25 cellular contexts compared by ENCODE assay signal in the genomic region with DNA sequence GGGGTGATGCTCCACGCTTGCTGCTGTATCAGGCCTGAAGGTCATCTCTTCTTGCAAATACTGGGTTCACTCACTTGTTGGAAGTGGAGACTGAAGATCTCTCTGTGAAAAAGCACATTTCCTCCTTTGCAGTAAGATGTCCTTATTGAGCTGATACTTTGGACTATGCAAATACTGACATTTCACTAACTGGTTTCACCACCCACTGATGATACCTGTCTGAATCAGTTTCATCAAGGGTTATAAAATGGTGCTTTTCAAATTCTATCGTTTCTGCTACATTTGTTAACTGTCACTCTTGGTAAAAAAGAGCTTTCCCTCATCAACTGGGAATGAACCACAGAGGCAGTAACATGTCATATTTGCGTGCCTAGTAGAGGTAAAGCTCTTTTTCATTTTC. TPM values are rescaled to one million over a fixed set of nuclear protein-coding genes. Genes with fewer than 3 reads are reported as not detected.
DNase-seq lines count a peak whose midpoint lies in the region; ATAC-seq, FAIRE-seq and TF ChIP-seq lines count a peak whose summit lies in the region.
"Had no signal": no experiment of that assay in that cellular context is flagged by ENCODE, and none has a peak within 500 bp of the region (broad histone marks: within the 10 kb centered on the region; RNA-seq: fewer than 3 reads in every experiment).

No MANE protein-coding gene starts in this region.

- H3K9ac ChIP-seq in mesendoderm (ENCODE audit: low read length), result no peak overlapping the region

- peaks cover 9% of the 10 kb centered on the region for H3K4me1 Mint-ChIP-seq in activated T-helper 2 cell treated with anti-CD3 and anti-CD28 coated beads, Interferon-gamma antibody, Interleukin-2, Interleukin-4, amounts not matched to agents 10 μg/mL and 5 μg/mL and 100 μg/mL, durations not matched to agents 14 hours and 24 hours and 36 hours (ENCODE audit: low read depth)
- H3K4me1 Mint-ChIP-seq: nephron progenitor cell had no signal

- intact Hi-C loops in activated T-helper 2 cell treated with anti-CD3 and anti-CD28 coated beads, Interferon-gamma antibody, Interleukin-2, Interleukin-4, amounts not matched to agents 10 μg/mL and 5 μg/mL and 100 μg/mL, durations not matched to agents 14 hours and 24 hours and 36 hours (cut with micrococcal nuclease), result loop anchor here (2.0 kb wide), 1 partner anchor 35 kb away; a partner anchor contains a TSS
- intact Hi-C loops in PC-9 (cut with micrococcal nuclease; ENCODE audit: unreplicated experiment), result no loop called here

- peak overlapping the region; percentile 58 for H3K27ac Mint-ChIP-seq in activated T-helper 2 cell treated with anti-CD3 and anti-CD28 coated beads, Interferon-gamma antibody, Interleukin-2, Interleukin-4, amounts not matched to agents 10 μg/mL and 5 μg/mL and 100 μg/mL, durations not matched to agents 14 hours and 24 hours and 36 hours
- H3K27ac Mint-ChIP-seq: nephron progenitor cell had no signal

- no peak overlapping the region for H2BK15ac ChIP-seq in mesendoderm (replicated peaks; ENCODE audit: low read depth)

- no peaks in the 10 kb centered on the region for H3K4me1 ChIP-seq in PC-9 (replicated peaks; ENCODE audit: insufficient read depth)
- H3K4me1 ChIP-seq in mesendoderm (ENCODE audit: control insufficient read depth, low read depth, low read length), result no peaks in the 10 kb centered on the region
- H3K4me1 ChIP-seq: adrenal gland, foreskin keratinocyte, suprapubic skin had no signal

- no peaks in the 10 kb centered on the region for H3K9me3 ChIP-seq in PC-9 (ENCODE audit: insufficient read depth, low read depth)
- H3K9me3 ChIP-seq: adrenal gland, Caco-2, suprapubic skin had no signal

- no TSS peak for BruUV-seq in PC-9 (replicated peaks; lab: Mats Ljungman, UMichigan)

- peak; percentile 93 for FAIRE-seq in GM12891 (lab: Jason Lieb, UNC)
- FAIRE-seq: bronchial epithelial cell, TTC549 had no signal

- H2BK120ac ChIP-seq in mesendoderm (ENCODE audit: low read depth, low read length), result no peak overlapping the region

- no peak overlapping the region for H4K8ac ChIP-seq in mesendoderm (ENCODE audit: low read depth, low read length)

- no peaks in the 10 kb centered on the region for H3K9me2 ChIP-seq in PC-9 (ENCODE audit: insufficient read depth)

- no peak overlapping the region for H3K4ac ChIP-seq in mesendoderm (ENCODE audit: low read depth, low read length)

- no peak overlapping the region for H2BK5ac ChIP-seq in mesendoderm (ENCODE audit: low read length)

- no peaks in the 10 kb centered on the region for H3K36me3 Mint-ChIP-seq in activated T-helper 2 cell treated with anti-CD3 and anti-CD28 coated beads, Interferon-gamma antibody, Interleukin-2, Interleukin-4, amounts not matched to agents 10 μg/mL and 5 μg/mL and 100 μg/mL, durations not matched to agents 14 hours and 24 hours and 36 hours (ENCODE audit: low read depth)

- no peak overlapping the region for H3K4me3 ChIP-seq in PC-9
- no peak overlapping the region for H3K4me3 ChIP-seq in mesendoderm (ENCODE audit: low read length)
- H3K4me3 ChIP-seq: adrenal gland, suprapubic skin had no signal

- H3K4me2 ChIP-seq in PC-9, result no peak overlapping the region
- H3K4me2 ChIP-seq in mesendoderm (ENCODE audit: low read length), result no peak overlapping the region

- POLR2A ChIA-PET in PC-9 (lab: Charles Lee; ENCODE audit: unreplicated experiment), result interaction anchor here (0.6 kb wide), 2 partner anchors 470 to 1167 kb away, joined by 3 to 5 read pairs; no protein-coding TSS in a partner anchor

- WGBS in mesendoderm (ENCODE audit: extremely low coverage, insufficient coverage, low lambda C conversion rate), result no CpG with 5 or more reads among the region's 3 CpGs

- TF ChIP-seq POLR2A in GM12891 (IDR thresholded peaks at IDR 0.05; ENCODE audit: low read depth, low read length), result no peak

- H3K4me3 Mint-ChIP-seq in activated T-helper 2 cell treated with anti-CD3 and anti-CD28 coated beads, Interferon-gamma antibody, Interleukin-2, Interleukin-4, amounts not matched to agents 10 μg/mL and 5 μg/mL and 100 μg/mL, durations not matched to agents 14 hours and 24 hours and 36 hours (ENCODE audit: low read depth), result no peak overlapping the region
- H3K4me3 Mint-ChIP-seq: nephron progenitor cell had no signal

- H3K27me3 ChIP-seq in PC-9 (ENCODE audit: insufficient read depth, low read depth) (no peaks in the 10 kb centered on the region), mesendoderm (ENCODE audit: insufficient read depth, low read length, poor library complexity) (no peaks in the 10 kb centered on the region)
- H3K27me3 ChIP-seq: adrenal gland, foreskin keratinocyte, suprapubic skin had no signal

- ATAC-seq in GM18517 (IDR thresholded peaks at IDR 0.05; ENCODE audit: unreplicated experiment), result peak; percentile 92
- peak; percentile 43 for ATAC-seq in HG02759 (IDR thresholded peaks at IDR 0.05; ENCODE audit: unreplicated experiment)
- ATAC-seq: foreskin keratinocyte had no signal

- no peaks in the 10 kb centered on the region for H3K9me3 Mint-ChIP-seq in activated T-helper 2 cell treated with anti-CD3 and anti-CD28 coated beads, Interferon-gamma antibody, Interleukin-2, Interleukin-4, amounts not matched to agents 10 μg/mL and 5 μg/mL and 100 μg/mL, durations not matched to agents 14 hours and 24 hours and 36 hours
- H3K9me3 Mint-ChIP-seq: nephron progenitor cell had no signal

- H2AFZ ChIP-seq in PC-9, result no peak overlapping the region

- no peak overlapping the region for H2AK5ac ChIP-seq in mesendoderm (ENCODE audit: low read length)

- H3K18ac ChIP-seq in mesendoderm (ENCODE audit: low read length), result no peak overlapping the region

- H3K36me3 ChIP-seq in PC-9 (ENCODE audit: low read depth) (no peaks in the 10 kb centered on the region), mesendoderm (ENCODE audit: control insufficient read depth, insufficient read depth, low read length) (no peaks in the 10 kb centered on the region)
- H3K36me3 ChIP-seq: adrenal gland, suprapubic skin had no signal

- no peaks in the 10 kb centered on the region for H4K20me1 ChIP-seq in PC-9 (ENCODE audit: insufficient read depth)

- H3K56ac ChIP-seq in mesendoderm (ENCODE audit: low read length), result no peak overlapping the region

- no peaks in the 10 kb centered on the region for H3F3A ChIP-seq in PC-9 (ENCODE audit: insufficient read depth, low read depth)

- H3K27me3 Mint-ChIP-seq in activated T-helper 2 cell treated with anti-CD3 and anti-CD28 coated beads, Interferon-gamma antibody, Interleukin-2, Interleukin-4, amounts not matched to agents 10 μg/mL and 5 μg/mL and 100 μg/mL, durations not matched to agents 14 hours and 24 hours and 36 hours (ENCODE audit: low read depth), result no peaks in the 10 kb centered on the region

- DNase-seq in GM12891 (ENCODE audit: insufficient read length, low spot score) (no peak), HCEC 1CT (no peak), PC-9 (no peak), NCI-H345 (lab: John Stamatoyannopoulos, UW) (no peak), mesendoderm (no peak)
- no peak for DNase-seq in activated T-helper 2 cell treated with anti-CD3 and anti-CD28 coated beads, Interferon-gamma antibody, Interleukin-2, Interleukin-4, amounts not matched to agents 10 μg/mL and 5 μg/mL and 100 μg/mL, durations not matched to agents 14 hours and 24 hours and 36 hours (ENCODE audit: low spot score)
- DNase-seq: activated CD4-positive, alpha-beta T cell treated with anti-CD3 and anti-CD28 coated beads, Interleukin-2, amount 50 U/mL, for 1 hour; adrenal gland; AML-193; Caco-2; EL; foreskin keratinocyte; H7; kidney glomerular epithelial cell; NCI-H187; nephron progenitor cell; stimulated activated CD4-positive, alpha-beta T cell treated with anti-CD3 and anti-CD28 coated beads, Interleukin-2, amount 100 ng/mL, for 48 hours had no signal

- H3K27ac ChIP-seq in PC-9, result no peak overlapping the region
- H3K27ac ChIP-seq in mesendoderm (ENCODE audit: low read depth, low read length), result no peak overlapping the region
- H3K27ac ChIP-seq: adrenal gland, epithelial cell of prostate, foreskin keratinocyte, suprapubic skin had no signal

- H3K23ac ChIP-seq in mesendoderm (ENCODE audit: low read length), result no peak overlapping the region

- H4K5ac ChIP-seq in mesendoderm (ENCODE audit: low read length), result no peak overlapping the region

- CTCF ChIA-PET in PC-9 (lab: Charles Lee), result no interaction called here

- TF ChIP-seq CTCF in PC-9 (conservative IDR thresholded peaks at IDR 0.05), result no peak

- no peaks in the 10 kb centered on the region for H3K79me1 ChIP-seq in mesendoderm (ENCODE audit: low read length)

- H3K79me2 ChIP-seq in PC-9 (ENCODE audit: low read depth), result no peaks in the 10 kb centered on the region
- H3K79me2 ChIP-seq in mesendoderm (ENCODE audit: control insufficient read depth, insufficient read depth, low read length), result no peaks in the 10 kb centered on the region

TF ChIP-seq in GM12891, 5 proteins besides CTCF, POLR2A, EP300 and RAD21:
- TF ChIP-seq SPI1 (IDR thresholded peaks at IDR 0.05; ENCODE audit: low read depth, low read length), result 0 out of 2 replicates have a peak, but pooled peaks have one; percentile 30
- peak; percentile 71; the same call in 1 of the 2 replicates for TF ChIP-seq POU2F2 (IDR thresholded peaks at IDR 0.05; ENCODE audit: low read depth, low read length)
- no peak for TF ChIP-seq TAF1 (IDR thresholded peaks at IDR 0.05; ENCODE audit: low read depth, low read length)
- no peak for TF ChIP-seq POLR2AphosphoS5 (IDR thresholded peaks at IDR 0.05; ENCODE audit: low read depth, low read length)

RNA-seq across cellular contexts. Expression of a gene that starts 35.5 kb away (rescaled TPM):
- 0.33 TPM for polyA plus RNA-seq in GM12891 (2012; ENCODE audit: low read depth, missing spikeins)
- 12.5 and 14.5 TPM in 2 replicates for total RNA-seq in activated T-helper 2 cell treated with anti-CD3 and anti-CD28 coated beads, Interferon-gamma antibody, Interleukin-2, Interleukin-4, amounts not matched to agents 10 μg/mL and 5 μg/mL and 100 μg/mL, durations not matched to agents 14 hours and 24 hours and 36 hours
- 7.8 and 9.1 TPM in 2 replicates for total RNA-seq in PC-9 (2021)
- 3.5 TPM for polyA plus RNA-seq in mesendoderm (2013, experiment 1 of 2)
- polyA plus RNA-seq in mesendoderm (2013, experiment 2 of 2), result 2.7 TPM
- total RNA-seq: adrenal gland, bronchial epithelial cell, mesenteric fat pad, NCI-H460 had no signal
- polyA plus RNA-seq: adrenal gland, foreskin keratinocyte had no signal

RNA-seq across cellular contexts. Expression of a gene that starts 39.9 kb away (rescaled TPM):
- 50.5 TPM for polyA plus RNA-seq in GM12891 (2012; ENCODE audit: low read depth, missing spikeins)
- 72.9 and 73.6 TPM in 2 replicates for total RNA-seq in activated T-helper 2 cell treated with anti-CD3 and anti-CD28 coated beads, Interferon-gamma antibody, Interleukin-2, Interleukin-4, amounts not matched to agents 10 μg/mL and 5 μg/mL and 100 μg/mL, durations not matched to agents 14 hours and 24 hours and 36 hours
- 166 and 182 TPM in 2 replicates for total RNA-seq in PC-9 (2021)
- 65.3 TPM for polyA plus RNA-seq in mesendoderm (2013, experiment 1 of 2)
- polyA plus RNA-seq in mesendoderm (2013, experiment 2 of 2), result 68.9 TPM

RNA-seq across cellular contexts. Expression of a gene that starts 41.0 kb away (rescaled TPM):
- polyA plus RNA-seq in GM12891 (2012; ENCODE audit: low read depth, missing spikeins), result 8.0 TPM
- 98.3 and 105 TPM in 2 replicates for total RNA-seq in activated T-helper 2 cell treated with anti-CD3 and anti-CD28 coated beads, Interferon-gamma antibody, Interleukin-2, Interleukin-4, amounts not matched to agents 10 μg/mL and 5 μg/mL and 100 μg/mL, durations not matched to agents 14 hours and 24 hours and 36 hours
- total RNA-seq in PC-9 (2021), result 42.4 and 54.8 TPM in 2 replicates
- 27.7 TPM for polyA plus RNA-seq in mesendoderm (2013, experiment 1 of 2)
- polyA plus RNA-seq in mesendoderm (2013, experiment 2 of 2), result 25.2 TPM
